Comparison of ENCODE assay signal across 8 cellular contexts in genomic region chr12:110582286-110583136, GRCh38. TPM values are rescaled to one million over a fixed set of nuclear protein-coding genes. Genes with fewer than 3 reads are reported as not detected.
A peak's percentile ranks its signal among the peaks of the same experiment; 100 is the strongest.
DNase-seq lines count a peak whose midpoint lies in the region; ATAC-seq and TF ChIP-seq lines count a peak whose summit lies in the region.

No MANE protein-coding gene starts in this region.

- no peaks in the 10 kb centered on the region for H3K9me3 Mint-ChIP-seq in Calu3 (ENCODE audit: low read depth, unreplicated experiment)

- peaks cover 72% of the 10 kb centered on the region for H3K4me1 ChIP-seq in body of pancreas
- H3K4me1 ChIP-seq in iPS-20b (ENCODE audit: insufficient read depth, low read length) = 0 out of 2 replicates have a peak, but pooled peaks cover 6% of the 10 kb centered on the region

- H3K4me3 Mint-ChIP-seq in Calu3 (ENCODE audit: low read depth, unreplicated experiment) = peak overlapping the region; percentile 98

- no peaks in the 10 kb centered on the region for H3K9me3 ChIP-seq in body of pancreas
- H3K9me3 ChIP-seq in iPS-20b (ENCODE audit: insufficient read depth, low read depth, low read length) = no peaks in the 10 kb centered on the region

- peak overlapping the region; percentile 82; the same call in 1 of the 2 replicates for H3K9ac ChIP-seq in iPS-20b (ENCODE audit: low read depth, low read length)

- H3K36me3 ChIP-seq in body of pancreas (replicated peaks in 1 of 2; ENCODE audit: insufficient read depth in 1 of 2, low read depth in 2 of 2) = no peaks in the 10 kb centered on the region
- H3K36me3 ChIP-seq in iPS-20b (ENCODE audit: insufficient read depth, low read depth, low read length) = no peaks in the 10 kb centered on the region

- peaks cover 52% of the 10 kb centered on the region for H3K4me1 Mint-ChIP-seq in Calu3 (ENCODE audit: low read depth, unreplicated experiment)

- 0 to 1% methylated on average over 14 to 87 of the region's 104 CpGs for WGBS in body of pancreas, 2 donors

- intact Hi-C loops in Calu3 (cut with micrococcal nuclease; ENCODE audit: unreplicated experiment) (no loop called here), body of pancreas (cut with DNase I) (no loop called here)

- peak overlapping the region; percentile 67 for H3K27ac Mint-ChIP-seq in Calu3 (ENCODE audit: unreplicated experiment)

- BruUV-seq in Calu3 (replicated peaks; lab: Mats Ljungman, UMichigan) = no TSS peak

- ATAC-seq in GM19438 (IDR thresholded peaks at IDR 0.05; ENCODE audit: low read depth, unreplicated experiment) = peak; percentile 43
- ATAC-seq in HG03558 (IDR thresholded peaks at IDR 0.05; ENCODE audit: extremely low read depth, unreplicated experiment) = peak; percentile 15
- peak; percentile 49 for ATAC-seq in body of pancreas

- CTCF ChIA-PET in Calu3 (lab: Charles Lee) = interaction anchor here (1.3 kb wide), 1 partner anchor 18 kb away, joined by 5 read pairs; no protein-coding TSS in a partner anchor

- H3K27ac ChIP-seq in body of pancreas = peak overlapping the region; percentile 72 to 92 (median 91)
- H3K27ac ChIP-seq in iPS-20b (ENCODE audit: low read length) = no peak overlapping the region
- peak overlapping the region; percentile 75 to 99 (median 92) for H3K27ac ChIP-seq in skin epidermis

- H3K4me3 ChIP-seq in body of pancreas (peak overlapping the region; percentile 77 to 79), iPS-20b (ENCODE audit: low read length) (peak overlapping the region; percentile 94), skin epidermis (peak overlapping the region; percentile 68 to 97 (median 91))

- no peaks in the 10 kb centered on the region for H3K27me3 Mint-ChIP-seq in Calu3 (ENCODE audit: unreplicated experiment)

- TF ChIP-seq CTCF in Calu3 (IDR thresholded peaks at IDR 0.05; ENCODE audit: unreplicated experiment) (no peak), body of pancreas (IDR thresholded peaks at IDR 0.05) (no peak)

- no peaks in the 10 kb centered on the region for H3K27me3 ChIP-seq in body of pancreas
- no peaks in the 10 kb centered on the region; the same call in 1 of the 2 replicates for H3K27me3 ChIP-seq in iPS-20b (ENCODE audit: insufficient read depth, low read length)

- H3K36me3 Mint-ChIP-seq in Calu3 (ENCODE audit: insufficient read depth, unreplicated experiment) = peaks cover 58% of the 10 kb centered on the region

- peak in 2 of 3 donors; percentile 19 to 39 for TF ChIP-seq POLR2A in body of pancreas (IDR thresholded peaks at IDR 0.05)

- DNase-seq in Calu3 (peak; percentile 57), T1000 (lab: John Stamatoyannopoulos, UW) (peak; percentile 23), body of pancreas (peak; percentile 58 to 68 (median 62)), NCI-H128 (lab: John Stamatoyannopoulos, UW; ENCODE audit: unreplicated experiment) (no peak)

RNA-seq across cellular contexts. Expression of gene PPTC7, which starts 0.6 kb away (rescaled TPM):
- total RNA-seq in Calu3 (2022) = 26.0 and 27.8 TPM in 2 replicates
- 10 to 100 TPM; 10.1 to 10.5 TPM for total RNA-seq in body of pancreas

RNA-seq across cellular contexts. Expression of gene TCTN1, which starts 31.4 kb away (rescaled TPM):
- total RNA-seq in Calu3 (2022) (41.0 and 41.8 TPM in 2 replicates), body of pancreas (10 to 100 TPM; 54.7 to 95.6 TPM)
